ENCODE assay signal across 9 cellular contexts in genomic region chr2:10722252-10722825, GRCh38. TPM values are rescaled to one million over a fixed set of nuclear protein-coding genes. Genes with fewer than 3 reads are reported as not detected.
DNase-seq lines count a peak whose midpoint lies in the region; ATAC-seq and TF ChIP-seq lines count a peak whose summit lies in the region.
"Had no signal": no experiment of that assay in that cellular context is flagged by ENCODE, and none has a peak within 500 bp of the region (broad histone marks: within the 10 kb centered on the region; RNA-seq: fewer than 3 reads in every experiment).

No MANE protein-coding gene starts in this region.

- H3K4me3 Mint-ChIP-seq in stimulated activated naive CD8-positive, alpha-beta T cell treated with anti-CD3 and anti-CD28 coated beads, Interleukin-15, Interleukin-2, amounts not matched to agents 100 ng/mL and 50 ng/mL, for 24 hours: peak overlapping the region; percentile 11
- H3K4me3 Mint-ChIP-seq in dendritic cell treated with granulocyte-macrophage colony-stimulating factor and Interleukin-4, amounts not matched to agents 40 ng/mL and 50 ng/mL, for 4 days: peak overlapping the region; percentile 69

- H3K36me3 Mint-ChIP-seq in stimulated activated naive CD8-positive, alpha-beta T cell treated with anti-CD3 and anti-CD28 coated beads, Interleukin-15, Interleukin-2, amounts not matched to agents 100 ng/mL and 50 ng/mL, for 24 hours (ENCODE audit: low read depth): no peaks in the 10 kb centered on the region
- H3K36me3 Mint-ChIP-seq in dendritic cell treated with granulocyte-macrophage colony-stimulating factor and Interleukin-4, amounts not matched to agents 40 ng/mL and 50 ng/mL, for 4 days (ENCODE audit: low read depth): no peaks in the 10 kb centered on the region

- peaks cover 50% of the 10 kb centered on the region for H3K27me3 ChIP-seq in neural cell (ENCODE audit: insufficient read depth, low read depth, low read length)

- no peak for TF ChIP-seq CTCF in neural cell (IDR thresholded peaks at IDR 0.05; ENCODE audit: poor library complexity, severe bottlenecking)

- ATAC-seq in stimulated activated naive CD8-positive, alpha-beta T cell treated with anti-CD3 and anti-CD28 coated beads, Interleukin-15, Interleukin-2, amounts not matched to agents 100 U/mL and 50 U/mL, for 24 hours: no peak
- no peak for ATAC-seq in HG02973 (IDR thresholded peaks at IDR 0.05; ENCODE audit: unreplicated experiment)

- no peak overlapping the region for H3K27ac ChIP-seq in neural cell (ENCODE audit: low read length)

- no peaks in the 10 kb centered on the region for H4K20me1 ChIP-seq in neural cell (ENCODE audit: insufficient read depth)

- no peaks in the 10 kb centered on the region for H3K9me3 Mint-ChIP-seq in stimulated activated naive CD8-positive, alpha-beta T cell treated with anti-CD3 and anti-CD28 coated beads, Interleukin-15, Interleukin-2, amounts not matched to agents 100 ng/mL and 50 ng/mL, for 24 hours
- H3K9me3 Mint-ChIP-seq in dendritic cell treated with granulocyte-macrophage colony-stimulating factor and Interleukin-4, amounts not matched to agents 40 ng/mL and 50 ng/mL, for 4 days: no peaks in the 10 kb centered on the region

- H3K27me3 Mint-ChIP-seq in stimulated activated naive CD8-positive, alpha-beta T cell treated with anti-CD3 and anti-CD28 coated beads, Interleukin-15, Interleukin-2, amounts not matched to agents 100 ng/mL and 50 ng/mL, for 24 hours: peaks cover 50% of the 10 kb centered on the region
- peaks cover 82% of the 10 kb centered on the region for H3K27me3 Mint-ChIP-seq in dendritic cell treated with granulocyte-macrophage colony-stimulating factor and Interleukin-4, amounts not matched to agents 40 ng/mL and 50 ng/mL, for 4 days

- no peak overlapping the region for H3K9ac ChIP-seq in neural cell (ENCODE audit: low read length)

- H3F3A ChIP-seq in neural cell (ENCODE audit: insufficient read depth, low read length, poor library complexity, severe bottlenecking): no peaks in the 10 kb centered on the region

- no peaks in the 10 kb centered on the region for H3K9me3 ChIP-seq in neural cell (ENCODE audit: low read length)

- peaks cover 3% of the 10 kb centered on the region for H3K4me1 Mint-ChIP-seq in stimulated activated naive CD8-positive, alpha-beta T cell treated with anti-CD3 and anti-CD28 coated beads, Interleukin-15, Interleukin-2, amounts not matched to agents 100 ng/mL and 50 ng/mL, for 24 hours (ENCODE audit: low read depth)
- peaks cover 17% of the 10 kb centered on the region for H3K4me1 Mint-ChIP-seq in dendritic cell treated with granulocyte-macrophage colony-stimulating factor and Interleukin-4, amounts not matched to agents 40 ng/mL and 50 ng/mL, for 4 days (ENCODE audit: low read depth)

- DNase-seq in stimulated activated naive CD8-positive, alpha-beta T cell treated with anti-CD3 and anti-CD28 coated beads, Interleukin-15, Interleukin-2, amounts not matched to agents 100 U/mL and 50 U/mL, for 24 hours: no peak
- no peak for DNase-seq in dedifferentiated amniotic fluid mesenchymal stem cell (ENCODE audit: extremely low spot score)
- DNase-seq in cerebellar nuclear complex (lab: John Stamatoyannopoulos, UW): no peak
- DNase-seq in activated CD4-positive, CD25-positive, alpha-beta regulatory T cell (lab: John Stamatoyannopoulos, UW): no peak
- DNase-seq: stimulated activated CD4-positive, alpha-beta T cell treated with anti-CD3 and anti-CD28 coated beads, Interleukin-1b, Interleukin-23, amount 100 ng/mL, for 48 hours had no signal

- intact Hi-C loops in dendritic cell treated with granulocyte-macrophage colony-stimulating factor and Interleukin-4, amounts not matched to agents 40 ng/mL and 50 ng/mL, for 4 days (cut with micrococcal nuclease): no loop called here

- no peak for TF ChIP-seq RAD21 in neural cell (conservative IDR thresholded peaks at IDR 0.05)

- peak overlapping the region; percentile 59 for H3K4me2 ChIP-seq in neural cell (ENCODE audit: low read length)

- no peak overlapping the region for H2AFZ ChIP-seq in neural cell (ENCODE audit: low read depth, low read length)

- H3K79me2 ChIP-seq in neural cell (replicated peaks; ENCODE audit: insufficient read depth, low read length): no peaks in the 10 kb centered on the region

- H3K27ac Mint-ChIP-seq in stimulated activated naive CD8-positive, alpha-beta T cell treated with anti-CD3 and anti-CD28 coated beads, Interleukin-15, Interleukin-2, amounts not matched to agents 100 ng/mL and 50 ng/mL, for 24 hours: no peak overlapping the region
- H3K27ac Mint-ChIP-seq in dendritic cell treated with granulocyte-macrophage colony-stimulating factor and Interleukin-4, amounts not matched to agents 40 ng/mL and 50 ng/mL, for 4 days: no peak overlapping the region

- TF ChIP-seq EP300 in neural cell (conservative IDR thresholded peaks at IDR 0.05; ENCODE audit: poor library complexity, severe bottlenecking): no peak

- peak overlapping the region; percentile 74 for H3K4me3 ChIP-seq in neural cell (ENCODE audit: low read length)

- no peaks in the 10 kb centered on the region for H3K36me3 ChIP-seq in neural cell (ENCODE audit: insufficient read depth, low read length)

- H3K9me2 ChIP-seq in neural cell (ENCODE audit: insufficient read depth, low read length): no peaks in the 10 kb centered on the region

TF ChIP-seq in neural cell, 6 proteins besides CTCF, POLR2A, EP300 and RAD21:
- no peak for TF ChIP-seq EZH2 (IDR thresholded peaks at IDR 0.05; ENCODE audit: borderline replicate concordance, insufficient read depth, low read length, poor library complexity, severe bottlenecking)
- TF ChIP-seq, protein P1, sequence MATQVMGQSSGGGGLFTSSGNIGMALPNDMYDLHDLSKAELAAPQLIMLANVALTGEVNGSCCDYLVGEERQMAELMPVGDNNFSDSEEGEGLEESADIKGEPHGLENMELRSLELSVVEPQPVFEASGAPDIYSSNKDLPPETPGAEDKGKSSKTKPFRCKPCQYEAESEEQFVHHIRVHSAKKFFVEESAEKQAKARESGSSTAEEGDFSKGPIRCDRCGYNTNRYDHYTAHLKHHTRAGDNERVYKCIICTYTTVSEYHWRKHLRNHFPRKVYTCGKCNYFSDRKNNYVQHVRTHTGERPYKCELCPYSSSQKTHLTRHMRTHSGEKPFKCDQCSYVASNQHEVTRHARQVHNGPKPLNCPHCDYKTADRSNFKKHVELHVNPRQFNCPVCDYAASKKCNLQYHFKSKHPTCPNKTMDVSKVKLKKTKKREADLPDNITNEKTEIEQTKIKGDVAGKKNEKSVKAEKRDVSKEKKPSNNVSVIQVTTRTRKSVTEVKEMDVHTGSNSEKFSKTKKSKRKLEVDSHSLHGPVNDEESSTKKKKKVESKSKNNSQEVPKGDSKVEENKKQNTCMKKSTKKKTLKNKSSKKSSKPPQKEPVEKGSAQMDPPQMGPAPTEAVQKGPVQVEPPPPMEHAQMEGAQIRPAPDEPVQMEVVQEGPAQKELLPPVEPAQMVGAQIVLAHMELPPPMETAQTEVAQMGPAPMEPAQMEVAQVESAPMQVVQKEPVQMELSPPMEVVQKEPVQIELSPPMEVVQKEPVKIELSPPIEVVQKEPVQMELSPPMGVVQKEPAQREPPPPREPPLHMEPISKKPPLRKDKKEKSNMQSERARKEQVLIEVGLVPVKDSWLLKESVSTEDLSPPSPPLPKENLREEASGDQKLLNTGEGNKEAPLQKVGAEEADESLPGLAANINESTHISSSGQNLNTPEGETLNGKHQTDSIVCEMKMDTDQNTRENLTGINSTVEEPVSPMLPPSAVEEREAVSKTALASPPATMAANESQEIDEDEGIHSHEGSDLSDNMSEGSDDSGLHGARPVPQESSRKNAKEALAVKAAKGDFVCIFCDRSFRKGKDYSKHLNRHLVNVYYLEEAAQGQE (IDR thresholded peaks at IDR 0.05; ENCODE audit: borderline replicate concordance): no peak
- TF ChIP-seq TAF1 (IDR thresholded peaks at IDR 0.05; ENCODE audit: low read depth): no peak
- no peak for TF ChIP-seq POLR2AphosphoS5 (IDR thresholded peaks at IDR 0.05)
- no peak for TF ChIP-seq MXI1 (conservative IDR thresholded peaks at IDR 0.05; ENCODE audit: poor library complexity, severe bottlenecking)
- no peak for TF ChIP-seq SMC3 (conservative IDR thresholded peaks at IDR 0.05; ENCODE audit: poor library complexity)
TF ChIP-seq in neural cell: peak in this region for 0.

RNA-seq across cellular contexts. Expression of gene ATP6V1C2, which starts 0.9 kb away (rescaled TPM):
- polyA plus RNA-seq in neural cell: 0.64 TPM in 1 of 2 replicates, not detected in the other
- polyA minus RNA-seq in neural cell: not detected in 2 replicates

RNA-seq across cellular contexts. Expression of gene NOL10, which starts 32.6 kb away (rescaled TPM):
- polyA plus RNA-seq in neural cell: 10.7 and 13.0 TPM in 2 replicates
- 34.1 and 41.4 TPM in 2 replicates for polyA minus RNA-seq in neural cell
